In the genomic region with DNA sequence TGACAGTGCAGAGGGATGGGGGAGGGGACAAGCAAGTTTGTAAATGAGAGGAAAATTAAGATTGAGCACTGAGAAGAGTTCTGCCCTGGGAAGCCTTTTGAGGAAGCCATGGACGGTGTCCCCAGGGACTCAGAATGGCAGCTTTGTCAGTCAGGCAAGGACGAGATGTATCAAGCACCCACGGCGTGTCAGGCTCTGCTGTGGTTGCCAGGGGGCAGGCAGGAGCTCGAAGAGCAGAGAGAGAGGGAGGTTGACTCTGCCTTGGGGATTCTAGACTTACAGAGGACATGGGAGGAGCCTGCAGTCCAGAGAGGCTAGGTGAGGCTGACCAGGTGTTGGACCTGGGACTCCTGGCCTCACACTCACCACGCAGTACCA, we compare ENCODE assay signal across 1 cellular context.
TF ChIP-seq lines count a peak whose summit lies in the region.

No MANE protein-coding gene starts in this region.

TF ChIP-seq in HCT116, 20 proteins besides CTCF, POLR2A, EP300 and RAD21 (continued from another document):
- TF ChIP-seq REST (IDR thresholded peaks at IDR 0.05; ENCODE audit: low read depth), result no peak
- TF ChIP-seq, protein P1, sequence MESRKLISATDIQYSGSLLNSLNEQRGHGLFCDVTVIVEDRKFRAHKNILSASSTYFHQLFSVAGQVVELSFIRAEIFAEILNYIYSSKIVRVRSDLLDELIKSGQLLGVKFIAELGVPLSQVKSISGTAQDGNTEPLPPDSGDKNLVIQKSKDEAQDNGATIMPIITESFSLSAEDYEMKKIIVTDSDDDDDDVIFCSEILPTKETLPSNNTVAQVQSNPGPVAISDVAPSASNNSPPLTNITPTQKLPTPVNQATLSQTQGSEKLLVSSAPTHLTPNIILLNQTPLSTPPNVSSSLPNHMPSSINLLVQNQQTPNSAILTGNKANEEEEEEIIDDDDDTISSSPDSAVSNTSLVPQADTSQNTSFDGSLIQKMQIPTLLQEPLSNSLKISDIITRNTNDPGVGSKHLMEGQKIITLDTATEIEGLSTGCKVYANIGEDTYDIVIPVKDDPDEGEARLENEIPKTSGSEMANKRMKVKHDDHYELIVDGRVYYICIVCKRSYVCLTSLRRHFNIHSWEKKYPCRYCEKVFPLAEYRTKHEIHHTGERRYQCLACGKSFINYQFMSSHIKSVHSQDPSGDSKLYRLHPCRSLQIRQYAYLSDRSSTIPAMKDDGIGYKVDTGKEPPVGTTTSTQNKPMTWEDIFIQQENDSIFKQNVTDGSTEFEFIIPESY (IDR thresholded peaks at IDR 0.05; ENCODE audit: extremely low read depth, insufficient replicate concordance, low read length), result no peak
- no peak for TF ChIP-seq EGR1 (IDR thresholded peaks at IDR 0.05; ENCODE audit: low read depth)
